ENCODE assay signal across 10 cellular contexts in the genomic region with DNA sequence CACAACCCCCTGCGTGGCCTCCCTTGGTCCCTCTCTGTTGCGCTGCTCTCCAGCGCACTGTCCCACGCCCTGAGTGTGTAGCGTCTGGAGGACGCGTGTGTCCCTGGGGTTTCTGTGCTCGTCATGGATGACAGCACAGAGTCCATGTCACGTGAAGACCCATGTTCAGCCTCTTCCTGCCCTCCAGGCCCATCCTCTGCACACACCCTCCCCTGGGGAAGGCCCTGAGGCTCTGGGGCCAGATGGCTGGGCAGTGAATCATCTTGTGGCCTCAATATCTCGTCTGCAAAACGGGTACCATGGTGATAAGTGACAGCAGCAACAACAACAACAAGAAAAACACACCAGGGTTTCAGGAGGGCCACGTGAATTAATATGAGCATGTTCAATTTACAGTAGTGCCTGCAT.
DNase-seq lines count a peak whose midpoint lies in the region; ATAC-seq, FAIRE-seq and TF ChIP-seq lines count a peak whose summit lies in the region.
"Had no signal": no experiment of that assay in that cellular context is flagged by ENCODE, and none has a peak within 500 bp of the region (broad histone marks: within the 10 kb centered on the region; RNA-seq: fewer than 3 reads in every experiment).

No MANE protein-coding gene starts in this region.

- FAIRE-seq in RCC 7860 (lab: Jason Lieb, UNC), result no peak
- FAIRE-seq: islet of Langerhans had no signal

- no peak for TF ChIP-seq CTCF in AG10803 (conservative IDR thresholded peaks at IDR 0.05; ENCODE audit: low read length)

- H3K4me3 ChIP-seq in AG10803 (ENCODE audit: low read length), result peak overlapping the region; percentile 34

- intact Hi-C loops in left cardiac atrium (cut with DNase I), result loop anchor here in 1 of 2 donors (10.0 kb wide), 2 partner anchors 119 to 449 kb away; no protein-coding TSS in a partner anchor

- ATAC-seq in GM21786 (IDR thresholded peaks at IDR 0.05; ENCODE audit: unreplicated experiment) (peak; percentile 43), left cardiac atrium (peak; percentile 67 to 70), GM21723 (IDR thresholded peaks at IDR 0.05; ENCODE audit: unreplicated experiment) (no peak)

- DNase-seq in AG10803 (ENCODE audit: low read depth), result peak; percentile 94
- DNase-seq in RCC 7860 (ENCODE audit: low spot score), result peak; percentile 51
- DNase-seq in left cardiac atrium, result peak; percentile 40
- DNase-seq in DMS 273 treated with DMSO at 0.1 percent for 48 hours (lab: John Stamatoyannopoulos, UW), result no peak
- no peak for DNase-seq in NCI-H1417 treated with DMSO at 0.1 percent for 48 hours (lab: John Stamatoyannopoulos, UW)
- no peak for DNase-seq in superior temporal gyrus (ENCODE audit: extremely low spot score)
- DNase-seq: NCI-H510A had no signal

Comparison
In these comparisons a context has a peak if more than half of its experiments do, and no peak if none do; other contexts are left out.
1. DNase-seq: peak in AG10803 (single experiment), RCC 7860 (single experiment) and left cardiac atrium (single experiment); none in DMS 273 treated with DMSO at 0.1 percent for 48 hours (single experiment), NCI-H1417 treated with DMSO at 0.1 percent for 48 hours (single experiment) and superior temporal gyrus (single experiment).